Comparison of ENCODE assay signal across 1 cellular context in the genomic region with DNA sequence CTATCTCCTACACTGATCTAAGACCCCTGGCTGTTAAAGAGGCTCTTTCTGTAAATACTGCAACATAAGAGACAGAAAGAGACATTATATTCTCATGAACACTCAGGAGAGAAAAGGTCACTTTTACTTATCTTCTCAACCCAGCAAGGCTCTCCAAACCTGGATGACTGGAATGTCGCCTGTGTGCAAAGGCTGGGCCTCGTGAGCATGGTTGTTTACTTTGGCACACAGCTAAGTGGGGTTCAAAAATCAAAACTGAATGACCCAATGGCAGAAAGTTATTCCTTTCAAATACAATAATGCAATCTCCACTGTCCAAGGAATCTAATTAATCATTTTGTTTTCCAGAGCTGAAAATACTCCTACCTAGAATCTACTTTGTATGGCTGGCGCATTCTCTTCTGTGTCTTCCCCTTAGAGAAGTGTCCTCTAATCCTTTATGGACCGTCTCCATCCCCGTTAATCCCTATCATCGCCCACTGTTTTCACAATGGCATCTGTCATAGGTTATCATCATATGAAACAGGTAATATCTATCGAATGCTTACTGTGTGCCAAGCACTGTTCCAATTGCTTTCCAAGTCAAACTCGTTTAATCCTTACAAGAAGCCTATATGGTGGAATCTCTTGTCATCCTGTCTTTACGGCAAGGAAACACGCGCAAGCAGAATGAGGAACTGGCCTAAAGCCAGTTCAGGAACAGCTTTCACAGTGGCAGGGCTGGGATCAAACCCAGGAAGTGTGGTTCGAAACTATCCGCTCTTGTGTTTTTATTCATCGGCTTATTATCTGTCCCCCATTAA.
TF ChIP-seq lines count a peak whose summit lies in the region.

No MANE protein-coding gene starts in this region.

TF ChIP-seq in GM23338, 12 proteins besides CTCF, POLR2A, EP300 and RAD21:
- TF ChIP-seq ZNF462 (CRISPR knock-in tag; IDR thresholded peaks at IDR 0.05) (no peak), NANOG (IDR thresholded peaks at IDR 0.05; ENCODE audit: borderline replicate concordance) (no peak), STAT1 (IDR thresholded peaks at IDR 0.05; ENCODE audit: unreplicated experiment) (no peak), CREB1 (CRISPR knock-in tag; IDR thresholded peaks at IDR 0.05; ENCODE audit: low read depth) (no peak), EZH2 (IDR thresholded peaks at IDR 0.05; ENCODE audit: low read depth, unreplicated experiment) (no peak), ZNF114 (CRISPR knock-in tag; IDR thresholded peaks at IDR 0.05) (no peak), EZH2phosphoT487 (IDR thresholded peaks at IDR 0.05; ENCODE audit: unreplicated experiment) (no peak), POLR2AphosphoS5 (IDR thresholded peaks at IDR 0.05; ENCODE audit: low read depth) (no peak), ZNF331 (CRISPR knock-in tag; IDR thresholded peaks at IDR 0.05; ENCODE audit: low read depth) (no peak), JUNB (IDR thresholded peaks at IDR 0.05; ENCODE audit: unreplicated experiment) (no peak)
- TF ChIP-seq, protein P1, sequence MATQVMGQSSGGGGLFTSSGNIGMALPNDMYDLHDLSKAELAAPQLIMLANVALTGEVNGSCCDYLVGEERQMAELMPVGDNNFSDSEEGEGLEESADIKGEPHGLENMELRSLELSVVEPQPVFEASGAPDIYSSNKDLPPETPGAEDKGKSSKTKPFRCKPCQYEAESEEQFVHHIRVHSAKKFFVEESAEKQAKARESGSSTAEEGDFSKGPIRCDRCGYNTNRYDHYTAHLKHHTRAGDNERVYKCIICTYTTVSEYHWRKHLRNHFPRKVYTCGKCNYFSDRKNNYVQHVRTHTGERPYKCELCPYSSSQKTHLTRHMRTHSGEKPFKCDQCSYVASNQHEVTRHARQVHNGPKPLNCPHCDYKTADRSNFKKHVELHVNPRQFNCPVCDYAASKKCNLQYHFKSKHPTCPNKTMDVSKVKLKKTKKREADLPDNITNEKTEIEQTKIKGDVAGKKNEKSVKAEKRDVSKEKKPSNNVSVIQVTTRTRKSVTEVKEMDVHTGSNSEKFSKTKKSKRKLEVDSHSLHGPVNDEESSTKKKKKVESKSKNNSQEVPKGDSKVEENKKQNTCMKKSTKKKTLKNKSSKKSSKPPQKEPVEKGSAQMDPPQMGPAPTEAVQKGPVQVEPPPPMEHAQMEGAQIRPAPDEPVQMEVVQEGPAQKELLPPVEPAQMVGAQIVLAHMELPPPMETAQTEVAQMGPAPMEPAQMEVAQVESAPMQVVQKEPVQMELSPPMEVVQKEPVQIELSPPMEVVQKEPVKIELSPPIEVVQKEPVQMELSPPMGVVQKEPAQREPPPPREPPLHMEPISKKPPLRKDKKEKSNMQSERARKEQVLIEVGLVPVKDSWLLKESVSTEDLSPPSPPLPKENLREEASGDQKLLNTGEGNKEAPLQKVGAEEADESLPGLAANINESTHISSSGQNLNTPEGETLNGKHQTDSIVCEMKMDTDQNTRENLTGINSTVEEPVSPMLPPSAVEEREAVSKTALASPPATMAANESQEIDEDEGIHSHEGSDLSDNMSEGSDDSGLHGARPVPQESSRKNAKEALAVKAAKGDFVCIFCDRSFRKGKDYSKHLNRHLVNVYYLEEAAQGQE (IDR thresholded peaks at IDR 0.05; ENCODE audit: unreplicated experiment): no peak
- TF ChIP-seq, protein P2, sequence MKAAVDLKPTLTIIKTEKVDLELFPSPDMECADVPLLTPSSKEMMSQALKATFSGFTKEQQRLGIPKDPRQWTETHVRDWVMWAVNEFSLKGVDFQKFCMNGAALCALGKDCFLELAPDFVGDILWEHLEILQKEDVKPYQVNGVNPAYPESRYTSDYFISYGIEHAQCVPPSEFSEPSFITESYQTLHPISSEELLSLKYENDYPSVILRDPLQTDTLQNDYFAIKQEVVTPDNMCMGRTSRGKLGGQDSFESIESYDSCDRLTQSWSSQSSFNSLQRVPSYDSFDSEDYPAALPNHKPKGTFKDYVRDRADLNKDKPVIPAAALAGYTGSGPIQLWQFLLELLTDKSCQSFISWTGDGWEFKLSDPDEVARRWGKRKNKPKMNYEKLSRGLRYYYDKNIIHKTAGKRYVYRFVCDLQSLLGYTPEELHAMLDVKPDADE (IDR thresholded peaks at IDR 0.05): no peak
